1 cellular context compared by ENCODE assay signal in genomic region chr2:191680639-191681038, GRCh38.
TF ChIP-seq lines count a peak whose summit lies in the region.

No MANE protein-coding gene starts in this region.

TF ChIP-seq in WTC11, 78 proteins besides CTCF, POLR2A, EP300 and RAD21 (continued from another document):
- no peak for TF ChIP-seq ZNF532 (CRISPR knock-in tag; IDR thresholded peaks at IDR 0.05; ENCODE audit: borderline replicate concordance)
- TF ChIP-seq TEAD1 (CRISPR knock-in tag; IDR thresholded peaks at IDR 0.05): no peak
- TF ChIP-seq OVOL2 (CRISPR knock-in tag; IDR thresholded peaks at IDR 0.05; ENCODE audit: borderline replicate concordance): no peak
- no peak for TF ChIP-seq ZBTB43 (CRISPR knock-in tag; IDR thresholded peaks at IDR 0.05)
- no peak for TF ChIP-seq ZNF671 (CRISPR knock-in tag; IDR thresholded peaks at IDR 0.05)
- no peak for TF ChIP-seq FOXJ3 (CRISPR knock-in tag; IDR thresholded peaks at IDR 0.05; ENCODE audit: borderline replicate concordance)
- TF ChIP-seq TEAD4 (CRISPR knock-in tag; IDR thresholded peaks at IDR 0.05): no peak
- TF ChIP-seq HMGA2 (CRISPR knock-in tag; IDR thresholded peaks at IDR 0.05): no peak
